ENCODE assay signal across 13 cellular contexts in the genomic region with DNA sequence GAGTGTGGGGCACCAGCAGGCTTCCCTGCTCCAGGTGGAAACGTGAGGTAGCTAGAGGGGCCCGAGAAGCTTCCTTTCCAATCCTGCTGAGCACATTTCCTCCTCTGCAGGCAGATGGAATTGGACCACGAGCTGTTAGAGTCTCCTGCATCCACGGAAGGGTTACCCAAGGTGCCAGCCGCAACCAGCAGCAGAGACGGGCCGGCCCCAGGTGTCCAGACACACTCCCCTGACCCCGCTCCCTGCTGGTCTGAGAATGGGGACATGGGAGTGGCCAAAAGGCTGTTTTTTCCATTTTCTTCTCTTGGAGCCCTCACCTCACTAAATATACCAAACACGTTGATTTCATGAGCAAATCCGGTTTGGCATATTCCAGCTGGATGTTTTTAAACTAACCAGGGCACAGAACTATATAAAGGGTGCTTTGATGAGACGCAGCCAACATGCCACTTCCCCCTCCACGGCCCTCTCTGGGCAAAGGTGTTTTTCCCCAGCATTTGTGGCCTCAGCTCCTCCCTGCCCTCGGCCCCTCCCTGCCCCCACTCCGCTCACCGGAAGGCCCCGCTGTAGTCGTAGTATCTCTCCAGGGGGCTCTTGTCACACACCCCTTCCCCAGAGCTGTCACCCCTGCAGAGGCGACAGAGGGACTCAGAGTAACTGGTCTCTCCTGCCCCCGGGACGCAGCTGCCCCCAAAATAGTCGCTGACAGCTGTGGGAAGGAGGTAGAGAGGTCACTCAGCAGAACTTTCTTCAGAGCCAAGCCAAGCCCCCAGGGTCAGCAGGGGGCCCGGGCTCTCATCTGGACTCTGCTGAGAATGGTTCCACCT. TPM values are rescaled to one million over a fixed set of nuclear protein-coding genes. Genes with fewer than 3 reads are reported as not detected.
DNase-seq lines count a peak whose midpoint lies in the region; ATAC-seq and TF ChIP-seq lines count a peak whose summit lies in the region.
"Had no signal": no experiment of that assay in that cellular context is flagged by ENCODE, and none has a peak within 500 bp of the region (broad histone marks: within the 10 kb centered on the region; RNA-seq: fewer than 3 reads in every experiment).

No MANE protein-coding gene starts in this region.

- whole genome bisulfite sequencing in smooth muscle cell (ENCODE audit: low lambda C conversion rate) = 66% methylated on average over 22 of the region's 22 CpGs

- no peaks in the 10 kb centered on the region for H3K27me3 ChIP-seq in smooth muscle cell (ENCODE audit: low read depth)
- H3K27me3 ChIP-seq: hepatocyte had no signal

- no peaks in the 10 kb centered on the region for H3F3A ChIP-seq in smooth muscle cell (ENCODE audit: low read depth)

- H2AFZ ChIP-seq in smooth muscle cell (ENCODE audit: low read depth) = no peak overlapping the region
- H2AFZ ChIP-seq: hepatocyte had no signal

- no peaks in the 10 kb centered on the region for H3K36me3 ChIP-seq in smooth muscle cell (ENCODE audit: low read depth)

- ATAC-seq in GM18868 (IDR thresholded peaks at IDR 0.05; ENCODE audit: unreplicated experiment) = peak; percentile 35
- ATAC-seq in GM21619 (IDR thresholded peaks at IDR 0.05; ENCODE audit: unreplicated experiment) = no peak

- no peak overlapping the region for H3K4me3 ChIP-seq in smooth muscle cell
- H3K4me3 ChIP-seq: hepatocyte had no signal

- H3K9me3 Mint-ChIP-seq in CD14-positive monocyte = no peaks in the 10 kb centered on the region
- H3K9me3 Mint-ChIP-seq: activated naive CD4-positive, alpha-beta T cell treated with anti-CD3 and anti-CD28 coated beads for 36 hours; effector memory CD8-positive, alpha-beta T cell; nephron had no signal

- peaks cover 4% of the 10 kb centered on the region for H3K4me1 ChIP-seq in smooth muscle cell (ENCODE audit: low read depth)

- H3K9ac ChIP-seq in smooth muscle cell (ENCODE audit: low read depth) = no peak overlapping the region

- H3K4me3 Mint-ChIP-seq in CD14-positive monocyte = peak overlapping the region; percentile 69 to 91
- H3K4me3 Mint-ChIP-seq: nephron had no signal

- DNase-seq in CD14-positive monocyte (ENCODE audit: low spot score) (peak; percentile 42), HuH-7 (ENCODE audit: low spot score) (peak; percentile 13), iPS-NIHi11 (ENCODE audit: low spot score) (peak; percentile 19), smooth muscle cell (lab: John Stamatoyannopoulos, UW; ENCODE audit: unreplicated experiment) (no peak)
- DNase-seq in central memory CD4-positive, alpha-beta T cell = no peak
- no peak for DNase-seq in stimulated activated CD4-positive, alpha-beta T cell treated with anti-CD3 and anti-CD28 coated beads, Interleukin-4, amount 100 ng/mL, for 4 hours
- DNase-seq: activated naive CD4-positive, alpha-beta T cell treated with anti-CD3 and anti-CD28 coated beads for 36 hours; effector memory CD8-positive, alpha-beta T cell; stimulated activated CD4-positive, alpha-beta T cell treated with anti-CD3 and anti-CD28 coated beads, Interleukin-4, amount 100 ng/mL, for 1 hour had no signal

- intact Hi-C loops in CD14-positive monocyte (cut with micrococcal nuclease) = no loop called here

- peaks cover 13% of the 10 kb centered on the region for H3K4me1 Mint-ChIP-seq in CD14-positive monocyte

- H3K27ac Mint-ChIP-seq in CD14-positive monocyte = peak overlapping the region in 3 of 7 donors; percentile 19 to 44 (median 37)
- H3K27ac Mint-ChIP-seq: activated naive CD4-positive, alpha-beta T cell treated with anti-CD3 and anti-CD28 coated beads for 36 hours; nephron had no signal

- no peak overlapping the region for H3K4me2 ChIP-seq in smooth muscle cell
- H3K4me2 ChIP-seq: hepatocyte had no signal

- peaks cover 22 to 46% (median 32%) of the 10 kb centered on the region in 3 donors for H3K27me3 Mint-ChIP-seq in CD14-positive monocyte (ENCODE audit: low read depth in 3 of 3)

- H3K79me2 ChIP-seq in smooth muscle cell (ENCODE audit: low read depth) = no peaks in the 10 kb centered on the region
- H3K79me2 ChIP-seq: hepatocyte had no signal

- no peaks in the 10 kb centered on the region for H4K20me1 ChIP-seq in smooth muscle cell (ENCODE audit: low read depth)

- no peaks in the 10 kb centered on the region for H3K9me3 ChIP-seq in smooth muscle cell (replicated peaks; ENCODE audit: low read depth)

- no peaks in the 10 kb centered on the region for H3K36me3 Mint-ChIP-seq in CD14-positive monocyte

- TF ChIP-seq CTCF in CD14-positive monocyte (IDR thresholded peaks at IDR 0.05) (no peak), smooth muscle cell (IDR thresholded peaks at IDR 0.05; ENCODE audit: borderline replicate concordance, insufficient read depth, poor library complexity, severe bottlenecking) (no peak)

- no peak overlapping the region for H3K27ac ChIP-seq in smooth muscle cell (ENCODE audit: low read depth)
- H3K27ac ChIP-seq: hepatocyte had no signal

RNA-seq across cellular contexts. Expression of a gene that starts 7.0 kb away (rescaled TPM):
- polyA plus RNA-seq in CD14-positive monocyte (under 1 TPM; 0.34 to 0.36 TPM), smooth muscle cell (8.6 and 10.8 TPM in 2 replicates)
- total RNA-seq in smooth muscle cell = 3.3 and 3.7 TPM in 2 replicates

RNA-seq across cellular contexts. Expression of a gene that starts 54.0 kb away (rescaled TPM):
- polyA plus RNA-seq in CD14-positive monocyte = 1 to 10 TPM; 1.6 to 1.9 TPM
- total RNA-seq in smooth muscle cell = 3.0 and 3.2 TPM in 2 replicates
- 1.8 and 2.6 TPM in 2 replicates for polyA plus RNA-seq in smooth muscle cell

Comparison
In these comparisons a context has a peak if more than half of its experiments do, and no peak if none do; other contexts are left out.
1. DNase-seq: peak in CD14-positive monocyte (single experiment), HuH-7 (single experiment) and iPS-NIHi11 (single experiment); none in central memory CD4-positive, alpha-beta T cell (single experiment), smooth muscle cell (single experiment) and stimulated activated CD4-positive, alpha-beta T cell treated with anti-CD3 and anti-CD28 coated beads, Interleukin-4, amount 100 ng/mL, for 4 hours (0 of 2).